35 cellular contexts compared by ENCODE assay signal in the genomic region with DNA sequence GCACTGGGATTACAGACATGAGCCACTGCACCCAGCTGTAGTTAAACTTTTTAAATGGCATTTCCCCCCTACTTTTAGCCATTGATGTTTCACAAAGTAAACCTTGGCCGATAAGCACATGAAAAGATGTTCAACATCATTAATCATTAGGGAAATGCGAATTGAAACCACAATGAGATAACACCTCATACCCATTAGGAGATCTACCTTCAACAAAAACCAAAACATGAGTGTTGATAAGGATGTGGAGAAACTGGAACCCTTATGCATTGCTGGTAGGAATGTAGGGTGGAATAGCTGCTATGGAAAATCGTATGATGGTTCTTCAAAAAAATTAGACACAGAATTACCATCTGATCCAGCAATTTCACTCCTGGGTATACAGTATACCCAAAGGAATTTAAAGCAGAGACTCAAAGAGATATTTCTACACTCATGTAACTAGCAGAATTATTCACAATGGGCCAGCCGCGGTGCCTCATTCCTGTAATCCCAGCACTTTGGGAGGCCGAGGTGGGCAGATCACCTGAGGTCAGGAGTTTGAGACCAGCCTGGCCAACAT.
"Had no signal": no experiment of that assay in that cellular context is flagged by ENCODE, and none has a peak within 500 bp of the region (broad histone marks: within the 10 kb centered on the region; RNA-seq: fewer than 3 reads in every experiment).

No MANE protein-coding gene starts in this region.

- H3K36me3 ChIP-seq: adrenal gland, ascending aorta, brain microvascular endothelial cell, esophagus squamous epithelium, gastroesophageal sphincter, WERI-Rb-1 had no signal

- H3K36me3 Mint-ChIP-seq: activated naive CD8-positive, alpha-beta T cell treated with anti-CD3 and anti-CD28 coated beads for 36 hours had no signal

- H3K27me3 Mint-ChIP-seq: activated B cell treated with CpG ODN at 0.5 μM for 24 hours; activated CD8-positive, alpha-beta memory T cell treated with anti-CD3 and anti-CD28 coated beads, Interleukin-2, amount 10 ng/mL, durations not matched to agents 7 days and 5 days; activated naive CD4-positive, alpha-beta T cell treated with anti-CD3 and anti-CD28 coated beads, Interleukin-2, amount 50 U/mL, for 24 hours; activated naive CD8-positive, alpha-beta T cell treated with anti-CD3 and anti-CD28 coated beads for 36 hours; activated naive CD8-positive, alpha-beta T cell treated with anti-CD3 and anti-CD28 coated beads, Interleukin-2, amount 50 U/mL, for 24 hours; central memory CD8-positive, alpha-beta T cell; T-helper 17 cell had no signal

- H3K9me3 Mint-ChIP-seq: activated naive CD4-positive, alpha-beta T cell treated with anti-CD3 and anti-CD28 coated beads, Interleukin-2, amount 50 U/mL, for 24 hours; activated naive CD8-positive, alpha-beta T cell treated with anti-CD3 and anti-CD28 coated beads, Interleukin-2, amount 50 U/mL, for 24 hours; central memory CD8-positive, alpha-beta T cell had no signal

- H3K27me3 ChIP-seq: adrenal gland, ascending aorta, brain microvascular endothelial cell, esophagus squamous epithelium, gastroesophageal sphincter had no signal

- H3K4me3 Mint-ChIP-seq: activated B cell treated with CpG ODN at 0.5 μM for 24 hours; activated CD8-positive, alpha-beta memory T cell treated with anti-CD3 and anti-CD28 coated beads, Interleukin-2, amount 10 ng/mL, durations not matched to agents 7 days and 5 days; activated CD8-positive, alpha-beta T cell treated with anti-CD3 and anti-CD28 coated beads, Interleukin-2, amount 10 ng/mL, durations not matched to agents 7 days and 5 days; activated naive CD4-positive, alpha-beta T cell treated with anti-CD3 and anti-CD28 coated beads for 36 hours; activated naive CD4-positive, alpha-beta T cell treated with anti-CD3 and anti-CD28 coated beads, Interleukin-2, amount 50 U/mL, for 24 hours; activated naive CD8-positive, alpha-beta T cell treated with anti-CD3 and anti-CD28 coated beads for 36 hours; activated naive CD8-positive, alpha-beta T cell treated with anti-CD3 and anti-CD28 coated beads, Interleukin-2, amount 50 U/mL, for 24 hours; activated T-helper 1 cell treated with anti-CD3 and anti-CD28 coated beads, Interleukin-12 subunit alpha, Interleukin-12 subunit beta, Interleukin-2, Interleukin-4 antibody, amounts not matched to agents 30 ng/mL and 10 ng/mL and 1 ng/mL, durations not matched to agents 14 hours and 24 hours and 36 hours; central memory CD8-positive, alpha-beta T cell; T-helper 17 cell; T-helper 2 cell treated with Interferon-gamma antibody and Interleukin-4, amounts not matched to agents 5 μg/mL and 100 μg/mL, for 36 hours had no signal

- DNase-seq: activated B cell treated with CpG ODN at 0.5 μM for 24 hours; activated CD4-positive, alpha-beta T cell treated with anti-CD3 and anti-CD28 coated beads for 48 hours; activated CD4-positive, alpha-beta T cell treated with anti-CD3 and anti-CD28 coated beads, Interleukin-2, amount 50 U/mL, for 1 hour; activated CD4-positive, alpha-beta T cell treated with anti-CD3 and anti-CD28 coated beads, Interleukin-2, amount 50 U/mL, for 48 hours; activated CD8-positive, alpha-beta memory T cell treated with anti-CD3 and anti-CD28 coated beads, Interleukin-2, amount 10 ng/mL, durations not matched to agents 7 days and 5 days; activated CD8-positive, alpha-beta memory T cell treated with anti-CD3 and anti-CD28 coated beads, Interleukin-2, amount 50 U/mL, for 4 hours; activated CD8-positive, alpha-beta T cell treated with anti-CD3 and anti-CD28 coated beads, Interleukin-2, amount 10 ng/mL, durations not matched to agents 7 days and 5 days; activated effector memory CD4-positive, alpha-beta T cell treated with anti-CD3 and anti-CD28 coated beads, Interleukin-2, amount 50 U/mL, for 16 hours; activated naive CD4-positive, alpha-beta T cell treated with anti-CD3 and anti-CD28 coated beads for 36 hours; activated naive CD8-positive, alpha-beta T cell treated with anti-CD3 and anti-CD28 coated beads for 36 hours; activated naive CD8-positive, alpha-beta T cell treated with anti-CD3 and anti-CD28 coated beads, Interleukin-2, amount 50 U/mL, for 24 hours; activated T-cell treated with anti-CD3 and anti-CD28 coated beads, Interleukin-2, amount 50 U/mL, for 1 hour; activated T-cell treated with anti-CD3 and anti-CD28 coated beads, Interleukin-2, amount 50 U/mL, for 48 hours; adrenal gland; brain microvascular endothelial cell; dermis blood vessel endothelial cell; effector CD4-positive, alpha-beta T cell; esophagus squamous epithelium; foreskin melanocyte; T-helper 1 cell; T-helper 17 cell; T1000; WERI-Rb-1 had no signal

- H3K4me1 ChIP-seq: adrenal gland, ascending aorta, esophagus squamous epithelium, gastroesophageal sphincter had no signal

- FAIRE-seq: endometrium, endothelial cell of umbilical vein had no signal

- H3K4me1 Mint-ChIP-seq: activated CD8-positive, alpha-beta memory T cell treated with anti-CD3 and anti-CD28 coated beads, Interleukin-2, amount 10 ng/mL, durations not matched to agents 7 days and 5 days; activated naive CD4-positive, alpha-beta T cell treated with anti-CD3 and anti-CD28 coated beads, Interleukin-2, amount 50 U/mL, for 24 hours; activated naive CD8-positive, alpha-beta T cell treated with anti-CD3 and anti-CD28 coated beads for 36 hours; activated naive CD8-positive, alpha-beta T cell treated with anti-CD3 and anti-CD28 coated beads, Interleukin-2, amount 50 U/mL, for 24 hours; central memory CD8-positive, alpha-beta T cell; T-helper 17 cell had no signal

- H3K9me3 ChIP-seq: adrenal gland, ascending aorta had no signal

- H3K27ac Mint-ChIP-seq: activated B cell treated with CpG ODN at 0.5 μM for 24 hours; activated CD8-positive, alpha-beta memory T cell treated with anti-CD3 and anti-CD28 coated beads, Interleukin-2, amount 10 ng/mL, durations not matched to agents 7 days and 5 days; activated CD8-positive, alpha-beta T cell treated with anti-CD3 and anti-CD28 coated beads, Interleukin-2, amount 10 ng/mL, durations not matched to agents 7 days and 5 days; activated naive CD4-positive, alpha-beta T cell treated with anti-CD3 and anti-CD28 coated beads for 36 hours; activated naive CD4-positive, alpha-beta T cell treated with anti-CD3 and anti-CD28 coated beads, Interleukin-2, amount 50 U/mL, for 24 hours; activated naive CD8-positive, alpha-beta T cell treated with anti-CD3 and anti-CD28 coated beads for 36 hours; activated naive CD8-positive, alpha-beta T cell treated with anti-CD3 and anti-CD28 coated beads, Interleukin-2, amount 50 U/mL, for 24 hours; activated T-helper 1 cell treated with anti-CD3 and anti-CD28 coated beads, Interleukin-12 subunit alpha, Interleukin-12 subunit beta, Interleukin-2, Interleukin-4 antibody, amounts not matched to agents 30 ng/mL and 10 ng/mL and 1 ng/mL, durations not matched to agents 14 hours and 24 hours and 36 hours; activated T-helper 2 cell treated with anti-CD3 and anti-CD28 coated beads, Interferon-gamma antibody, Interleukin-2, Interleukin-4, amounts not matched to agents 10 μg/mL and 5 μg/mL and 100 μg/mL, durations not matched to agents 14 hours and 24 hours and 36 hours; T-helper 17 cell; T-helper 2 cell treated with Interferon-gamma antibody and Interleukin-4, amounts not matched to agents 5 μg/mL and 100 μg/mL, for 36 hours had no signal

- ATAC-seq: activated CD4-positive, CD25-positive, alpha-beta regulatory T cell treated with anti-CD3 and anti-CD28 coated beads, Interleukin-2, amount 50 U/mL, for 24 hours; activated CD8-positive, alpha-beta memory T cell treated with anti-CD3 and anti-CD28 coated beads, Interleukin-2, amount 10 ng/mL, durations not matched to agents 7 days and 5 days; activated CD8-positive, alpha-beta T cell treated with anti-CD3 and anti-CD28 coated beads, Interleukin-2, amount 10 ng/mL, durations not matched to agents 7 days and 5 days; activated naive CD8-positive, alpha-beta T cell treated with anti-CD3 and anti-CD28 coated beads, Interleukin-2, amount 50 U/mL, for 24 hours; gastroesophageal sphincter; T-helper 17 cell had no signal

- H3K27ac ChIP-seq: adrenal gland, ascending aorta, brain microvascular endothelial cell, coronary artery, epithelial cell of prostate, esophagus squamous epithelium, gastroesophageal sphincter, WERI-Rb-1 had no signal

- H3K4me3 ChIP-seq: adrenal gland, ascending aorta, coronary artery, esophagus squamous epithelium, gastroesophageal sphincter had no signal
